Comparison of ENCODE assay signal across 17 cellular contexts in genomic region chr4:118997601-118998000, GRCh38.
A peak's percentile ranks its signal among the peaks of the same experiment; 100 is the strongest.
DNase-seq lines count a peak whose midpoint lies in the region; ATAC-seq and TF ChIP-seq lines count a peak whose summit lies in the region.
"Had no signal": no experiment of that assay in that cellular context is flagged by ENCODE, and none has a peak within 500 bp of the region (broad histone marks: within the 10 kb centered on the region; RNA-seq: fewer than 3 reads in every experiment).

No MANE protein-coding gene starts in this region.

- DNase-seq in astrocyte of the hippocampus (ENCODE audit: low read depth, low spot score) (peak; percentile 33), left ventricle myocardium inferior (no peak), gastrocnemius medialis (peak; percentile 49 to 55), occipital lobe (lab: John Stamatoyannopoulos, UW) (no peak), tibial nerve (ENCODE audit: low spot score in 2 of 2) (no peak), substantia nigra (lab: John Stamatoyannopoulos, UW) (no peak)
- DNase-seq in activated naive CD8-positive, alpha-beta T cell treated with anti-CD3 and anti-CD28 coated beads, Interleukin-2, amount 50 U/mL, for 24 hours, result no peak
- DNase-seq: activated CD8-positive, alpha-beta T cell treated with anti-CD3 and anti-CD28 coated beads for 36 hours; AML-193; DMS 273 treated with DMSO at 0.1 percent for 48 hours; effector CD4-positive, alpha-beta T cell; KG1; NCI-H1417 treated with DMSO at 0.1 percent for 48 hours; NCI-H345; stimulated activated CD4-positive, alpha-beta T cell treated with anti-CD3 and anti-CD28 coated beads, Interleukin-2, amount 100 ng/mL, for 48 hours had no signal

- H3K9me3 Mint-ChIP-seq in activated naive CD8-positive, alpha-beta T cell treated with anti-CD3 and anti-CD28 coated beads, Interleukin-2, amount 50 U/mL, for 24 hours, result no peaks in the 10 kb centered on the region
- H3K9me3 Mint-ChIP-seq: activated CD8-positive, alpha-beta T cell treated with anti-CD3 and anti-CD28 coated beads for 36 hours had no signal

- no peak for TF ChIP-seq CTCF in DOHH2 (IDR thresholded peaks at IDR 0.05; ENCODE audit: low read depth, low read length, poor library complexity, severe bottlenecking)
- TF ChIP-seq CTCF in left ventricle myocardium inferior (IDR thresholded peaks at IDR 0.05; ENCODE audit: borderline replicate concordance), result no peak
- TF ChIP-seq CTCF in gastrocnemius medialis (IDR thresholded peaks at IDR 0.05 in 4 of 5, conservative IDR thresholded peaks at IDR 0.05 in 1 of 5), result no peak
- TF ChIP-seq CTCF in tibial nerve (IDR thresholded peaks at IDR 0.05), result no peak

- H3K9me3 ChIP-seq in DOHH2 (ENCODE audit: control insufficient read depth, insufficient read depth, low read length), result no peaks in the 10 kb centered on the region
- no peaks in the 10 kb centered on the region for H3K9me3 ChIP-seq in left ventricle myocardium inferior (replicated peaks)
- H3K9me3 ChIP-seq in gastrocnemius medialis, result no peaks in the 10 kb centered on the region
- H3K9me3 ChIP-seq in tibial nerve, result no peaks in the 10 kb centered on the region

- no peak for TF ChIP-seq EP300 in tibial nerve (IDR thresholded peaks at IDR 0.05)

- H4K20me1 ChIP-seq in DOHH2 (ENCODE audit: control insufficient read depth, insufficient read depth, low read depth, low read length), result no peaks in the 10 kb centered on the region

- ATAC-seq in gastrocnemius medialis, result peak; percentile 59 to 62
- no peak for ATAC-seq in activated naive CD8-positive, alpha-beta T cell treated with anti-CD3 and anti-CD28 coated beads, Interleukin-2, amount 50 U/mL, for 24 hours
- ATAC-seq: activated CD8-positive, alpha-beta T cell treated with anti-CD3 and anti-CD28 coated beads for 36 hours had no signal

- peak overlapping the region; percentile 53 for H3K4me2 ChIP-seq in DOHH2 (ENCODE audit: low read length)

- H3K27ac ChIP-seq in DOHH2 (ENCODE audit: low read depth, low read length), result peak overlapping the region; percentile 66
- peak overlapping the region; percentile 84 for H3K27ac ChIP-seq in left ventricle myocardium inferior (replicated peaks)
- peak overlapping the region; percentile 87 to 99 (median 91) for H3K27ac ChIP-seq in gastrocnemius medialis
- no peak overlapping the region for H3K27ac ChIP-seq in tibial nerve
- H3K27ac ChIP-seq in substantia nigra (ENCODE audit: low read depth, low read length, poor library complexity, severe bottlenecking), result no peak overlapping the region

- no peak overlapping the region for H3K27ac Mint-ChIP-seq in activated naive CD8-positive, alpha-beta T cell treated with anti-CD3 and anti-CD28 coated beads, Interleukin-2, amount 50 U/mL, for 24 hours
- H3K27ac Mint-ChIP-seq: activated CD8-positive, alpha-beta T cell treated with anti-CD3 and anti-CD28 coated beads for 36 hours; progenitor cell of endocrine pancreas had no signal

- H3K27me3 Mint-ChIP-seq in activated naive CD8-positive, alpha-beta T cell treated with anti-CD3 and anti-CD28 coated beads, Interleukin-2, amount 50 U/mL, for 24 hours, result peaks cover 7% of the 10 kb centered on the region

- no peaks in the 10 kb centered on the region for H3K79me2 ChIP-seq in DOHH2 (ENCODE audit: control insufficient read depth, low read length)

- no peak overlapping the region for H3K4me3 Mint-ChIP-seq in activated naive CD8-positive, alpha-beta T cell treated with anti-CD3 and anti-CD28 coated beads, Interleukin-2, amount 50 U/mL, for 24 hours
- H3K4me3 Mint-ChIP-seq: activated CD8-positive, alpha-beta T cell treated with anti-CD3 and anti-CD28 coated beads for 36 hours had no signal

- H3K4me1 ChIP-seq in DOHH2 (ENCODE audit: control insufficient read depth, low read length) (peaks cover 70% of the 10 kb centered on the region), left ventricle myocardium inferior (peaks cover 86% of the 10 kb centered on the region), gastrocnemius medialis (peaks cover 70 to 85% of the 10 kb centered on the region in 2 donors), tibial nerve (no peaks in the 10 kb centered on the region)

- no peaks in the 10 kb centered on the region for H3K4me1 Mint-ChIP-seq in activated naive CD8-positive, alpha-beta T cell treated with anti-CD3 and anti-CD28 coated beads, Interleukin-2, amount 50 U/mL, for 24 hours

- peak overlapping the region; percentile 36 for H3K4me3 ChIP-seq in DOHH2 (ENCODE audit: low read length)
- H3K4me3 ChIP-seq in left ventricle myocardium inferior, result no peak overlapping the region
- H3K4me3 ChIP-seq in gastrocnemius medialis, result peak overlapping the region in 1 of 4 donors; percentile 12
- no peak overlapping the region for H3K4me3 ChIP-seq in tibial nerve

- in situ Hi-C loops in gastrocnemius medialis (cut with MboI; ENCODE audit: low sequenced_read_pairs in 4 of 4), result loop anchor here in 1 of 4 donors (25.0 kb wide), 1 partner anchor 140 kb away; the partner anchor contains the start of gene MYOZ2

- TF ChIP-seq POLR2A in gastrocnemius medialis (IDR thresholded peaks at IDR 0.05) (peak; percentile 59 to 89), tibial nerve (IDR thresholded peaks at IDR 0.05) (no peak)

- peaks cover 16% of the 10 kb centered on the region for H3F3A ChIP-seq in DOHH2 (ENCODE audit: control insufficient read depth, insufficient read depth)

- H3K36me3 ChIP-seq in DOHH2 (ENCODE audit: control insufficient read depth, low read length), result no peaks in the 10 kb centered on the region
- H3K36me3 ChIP-seq in left ventricle myocardium inferior, result no peaks in the 10 kb centered on the region
- no peaks in the 10 kb centered on the region for H3K36me3 ChIP-seq in gastrocnemius medialis
- no peaks in the 10 kb centered on the region for H3K36me3 ChIP-seq in tibial nerve

- intact Hi-C loops in left ventricle myocardium inferior (cut with micrococcal nuclease) (no loop called here), gastrocnemius medialis (cut with DNase I; ENCODE audit: low total_unique reads) (no loop called here)

- H3K27me3 ChIP-seq in DOHH2 (ENCODE audit: control insufficient read depth, low read length), result no peaks in the 10 kb centered on the region
- H3K27me3 ChIP-seq in left ventricle myocardium inferior (ENCODE audit: low read depth), result no peaks in the 10 kb centered on the region
- H3K27me3 ChIP-seq in gastrocnemius medialis, result no peaks in the 10 kb centered on the region
- no peaks in the 10 kb centered on the region for H3K27me3 ChIP-seq in tibial nerve

- no peaks in the 10 kb centered on the region for H3K36me3 Mint-ChIP-seq in activated naive CD8-positive, alpha-beta T cell treated with anti-CD3 and anti-CD28 coated beads, Interleukin-2, amount 50 U/mL, for 24 hours (ENCODE audit: low read depth)

- H3K9me2 ChIP-seq in DOHH2 (replicated peaks; ENCODE audit: control insufficient read depth, low read length), result no peaks in the 10 kb centered on the region

Comparison
In these comparisons a context has a peak if more than half of its experiments do, and no peak if none do; other contexts are left out.
1. H3K27ac ChIP-seq: peak in DOHH2 (single experiment), left ventricle myocardium inferior (single experiment) and gastrocnemius medialis (4 of 4); none in tibial nerve (0 of 4) and substantia nigra (single experiment).
2. DNase-seq: peak in astrocyte of the hippocampus (single experiment) and gastrocnemius medialis (2 of 2); none in left ventricle myocardium inferior (single experiment), occipital lobe (single experiment), tibial nerve (0 of 2), activated naive CD8-positive, alpha-beta T cell treated with anti-CD3 and anti-CD28 coated beads, Interleukin-2, amount 50 U/mL, for 24 hours (single experiment) and substantia nigra (0 of 49).
3. POLR2A ChIP-seq: peak in gastrocnemius medialis (2 of 2); none in tibial nerve (0 of 2).